2 cellular contexts compared by ENCODE assay signal in genomic region chr2:131154647-131155046, GRCh38.
TF ChIP-seq lines count a peak whose summit lies in the region.

No MANE protein-coding gene starts in this region.

TF ChIP-seq in IMR-90, 13 proteins besides CTCF, POLR2A, EP300 and RAD21:
- TF ChIP-seq SMC3 (IDR thresholded peaks at IDR 0.05; ENCODE audit: low read depth, low read length) (no peak), MAZ (IDR thresholded peaks at IDR 0.05; ENCODE audit: borderline replicate concordance, low read depth, low read length) (no peak), FOS (IDR thresholded peaks at IDR 0.05; ENCODE audit: low read depth, low read length) (no peak), MXI1 (IDR thresholded peaks at IDR 0.05; ENCODE audit: borderline replicate concordance, low read depth, low read length) (no peak), NFE2L2 (IDR thresholded peaks at IDR 0.05; ENCODE audit: low read depth, low read length) (no peak), RCOR1 (IDR thresholded peaks at IDR 0.05; ENCODE audit: insufficient replicate concordance, low read length) (no peak), BHLHE40 (IDR thresholded peaks at IDR 0.05; ENCODE audit: low read depth, low read length) (no peak)

TF ChIP-seq in H1, 55 proteins besides CTCF, POLR2A, EP300 and RAD21:
- TF ChIP-seq SP1 (IDR thresholded peaks at IDR 0.05; ENCODE audit: low read depth, low read length): no peak
- TF ChIP-seq RXRA (IDR thresholded peaks at IDR 0.05; ENCODE audit: insufficient read depth, low read depth, low read length): no peak
- TF ChIP-seq GTF2F1 (IDR thresholded peaks at IDR 0.05; ENCODE audit: borderline replicate concordance, low read depth, low read length): no peak
- TF ChIP-seq PHF8 (conservative IDR thresholded peaks at IDR 0.05; ENCODE audit: low read depth, low read length): no peak
- no peak for TF ChIP-seq BRCA1 (IDR thresholded peaks at IDR 0.05; ENCODE audit: low read depth, low read length)
- TF ChIP-seq BACH1 (IDR thresholded peaks at IDR 0.05; ENCODE audit: low read length): no peak
- TF ChIP-seq SP2 (IDR thresholded peaks at IDR 0.05; ENCODE audit: low read length): no peak
- no peak for TF ChIP-seq SAP30 (IDR thresholded peaks at IDR 0.05; ENCODE audit: insufficient read depth, insufficient replicate concordance, low read length)
- TF ChIP-seq, protein P1, sequence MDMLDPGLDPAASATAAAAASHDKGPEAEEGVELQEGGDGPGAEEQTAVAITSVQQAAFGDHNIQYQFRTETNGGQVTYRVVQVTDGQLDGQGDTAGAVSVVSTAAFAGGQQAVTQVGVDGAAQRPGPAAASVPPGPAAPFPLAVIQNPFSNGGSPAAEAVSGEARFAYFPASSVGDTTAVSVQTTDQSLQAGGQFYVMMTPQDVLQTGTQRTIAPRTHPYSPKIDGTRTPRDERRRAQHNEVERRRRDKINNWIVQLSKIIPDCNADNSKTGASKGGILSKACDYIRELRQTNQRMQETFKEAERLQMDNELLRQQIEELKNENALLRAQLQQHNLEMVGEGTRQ (IDR thresholded peaks at IDR 0.05; ENCODE audit: low read length): no peak
- no peak for TF ChIP-seq NANOG (IDR thresholded peaks at IDR 0.05; ENCODE audit: insufficient read depth, low read depth, low read length, poor library complexity, severe bottlenecking)
- TF ChIP-seq E2F6 (IDR thresholded peaks at IDR 0.05): no peak
- TF ChIP-seq ATF2 (IDR thresholded peaks at IDR 0.05; ENCODE audit: low read length): no peak
- no peak for TF ChIP-seq SIX5 (IDR thresholded peaks at IDR 0.05; ENCODE audit: low read depth, low read length)
- TF ChIP-seq CEBPB (IDR thresholded peaks at IDR 0.05; ENCODE audit: low read depth, low read length): no peak
- TF ChIP-seq ZNF274 (IDR thresholded peaks at IDR 0.05; ENCODE audit: borderline replicate concordance, extremely low read depth, low read length): no peak
- no peak for TF ChIP-seq SIRT6 (IDR thresholded peaks at IDR 0.05; ENCODE audit: low read length)
- TF ChIP-seq NRF1 (IDR thresholded peaks at IDR 0.05; ENCODE audit: low read depth, low read length): no peak
- no peak for TF ChIP-seq KDM1A (IDR thresholded peaks at IDR 0.05; ENCODE audit: borderline replicate concordance, low read length)
